12 cellular contexts compared by ENCODE assay signal in the genomic region with DNA sequence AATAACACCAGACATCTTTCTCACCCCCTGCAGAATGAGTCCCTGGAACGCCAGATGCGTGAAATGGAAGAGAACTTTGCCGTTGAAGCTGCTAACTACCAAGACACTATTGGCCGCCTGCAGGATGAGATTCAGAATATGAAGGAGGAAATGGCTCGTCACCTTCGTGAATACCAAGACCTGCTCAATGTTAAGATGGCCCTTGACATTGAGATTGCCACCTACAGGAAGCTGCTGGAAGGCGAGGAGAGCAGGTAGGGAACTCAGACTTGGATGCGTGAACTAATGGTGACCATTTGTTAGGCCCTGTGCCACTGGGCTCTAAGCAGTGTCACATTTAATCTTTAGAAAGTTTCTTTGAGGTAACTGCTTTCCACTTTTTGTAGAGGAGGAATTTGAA. TPM values are rescaled to one million over a fixed set of nuclear protein-coding genes. Genes with fewer than 3 reads are reported as not detected.
DNase-seq lines count a peak whose midpoint lies in the region; ATAC-seq, FAIRE-seq and TF ChIP-seq lines count a peak whose summit lies in the region.
"Had no signal": no experiment of that assay in that cellular context is flagged by ENCODE, and none has a peak within 500 bp of the region (broad histone marks: within the 10 kb centered on the region; RNA-seq: fewer than 3 reads in every experiment).

No MANE protein-coding gene starts in this region.

- peak; percentile 30 for TF ChIP-seq CTCF in fibroblast of the aortic adventitia (IDR thresholded peaks at IDR 0.05; ENCODE audit: insufficient read depth, low read length)
- TF ChIP-seq CTCF in testis (IDR thresholded peaks at IDR 0.05): no peak
- TF ChIP-seq CTCF in kidney (IDR thresholded peaks at IDR 0.05; ENCODE audit: borderline replicate concordance, extremely low read depth, insufficient read depth): no peak

- intact Hi-C loops in testis (cut with DNase I; ENCODE audit: low total_unique reads): no loop called here
- intact Hi-C loops in kidney (cut with DNase I): no loop called here

- H3K36me3 ChIP-seq in testis (ENCODE audit: low read depth, missing control alignments) (no peaks in the 10 kb centered on the region), kidney (ENCODE audit: control insufficient read depth in 1 of 2, insufficient read depth in 2 of 2, low read length in 2 of 2) (peaks cover 0 to 24% of the 10 kb centered on the region in 2 donors)

- H3K4me3 ChIP-seq in fibroblast of the aortic adventitia (ENCODE audit: low read depth, low read length): peak overlapping the region; percentile 98
- no peak overlapping the region for H3K4me3 ChIP-seq in testis
- no peak overlapping the region for H3K4me3 ChIP-seq in kidney (ENCODE audit: low read length in 2 of 2)

- H3K4me1 Mint-ChIP-seq in stimulated activated effector memory CD8-positive, alpha-beta T cell treated with anti-CD3 and anti-CD28 coated beads, Interleukin-12 subunit alpha, Interleukin-12 subunit beta, amount 100 ng/mL, for 72 hours: peaks cover 38% of the 10 kb centered on the region

- 74 to 77% methylated on average over 8 of the region's 8 CpGs for WGBS in testis, 2 donors

- no peaks in the 10 kb centered on the region for H3K27me3 ChIP-seq in testis

- peak overlapping the region; percentile 53 for H3K4me3 Mint-ChIP-seq in stimulated activated effector memory CD8-positive, alpha-beta T cell treated with anti-CD3 and anti-CD28 coated beads, Interleukin-12 subunit alpha, Interleukin-12 subunit beta, amount 100 ng/mL, for 72 hours

- DNase-seq in DMS53 (lab: John Stamatoyannopoulos, UW) (peak; percentile 31), DMS53 treated with DMSO at 0.1 percent for 48 hours (lab: John Stamatoyannopoulos, UW; ENCODE audit: unreplicated experiment) (no peak), RPMI7951 (ENCODE audit: low read depth) (peak; percentile 60), fibroblast of the aortic adventitia (ENCODE audit: low read depth) (peak; percentile 32), testis (no peak), kidney (no peak)
- DNase-seq in stimulated activated effector memory CD8-positive, alpha-beta T cell treated with anti-CD3 and anti-CD28 coated beads, Interleukin-12 subunit alpha, Interleukin-12 subunit beta, amount 100 ng/mL, for 72 hours (ENCODE audit: low spot score in 2 of 2): no peak
- DNase-seq: 8988T; NCI-H1436; stimulated activated CD4-positive, alpha-beta T cell treated with anti-CD3 and anti-CD28 coated beads, Interleukin-4, amount 100 ng/mL, for 4 hours had no signal

- FAIRE-seq in kidney (lab: Jason Lieb, UNC): no peak

- peak overlapping the region in 1 of 2 donors; percentile 23 for H3K27ac ChIP-seq in testis
- H3K27ac ChIP-seq in kidney (ENCODE audit: low read depth in 2 of 2, low read length in 2 of 2): no peak overlapping the region

- peak overlapping the region; percentile 88 for H3K27ac Mint-ChIP-seq in stimulated activated effector memory CD8-positive, alpha-beta T cell treated with anti-CD3 and anti-CD28 coated beads, Interleukin-12 subunit alpha, Interleukin-12 subunit beta, amount 100 ng/mL, for 72 hours

- no peak for TF ChIP-seq POLR2A in testis (IDR thresholded peaks at IDR 0.05)

- H3K9ac ChIP-seq in kidney (ENCODE audit: low read length in 2 of 2): no peak overlapping the region

- ATAC-seq in stimulated activated effector memory CD8-positive, alpha-beta T cell treated with anti-CD3 and anti-CD28 coated beads, Interleukin-12 subunit alpha, Interleukin-12 subunit beta, amount 100 ng/mL, for 72 hours: no peak
- ATAC-seq in GM19324 (IDR thresholded peaks at IDR 0.05; ENCODE audit: low FRiP score, unreplicated experiment): no peak
- ATAC-seq: activated naive CD4-positive, alpha-beta T cell treated with anti-CD3 and anti-CD28 coated beads, Interleukin-2, amount 50 U/mL, for 72 hours had no signal

- peaks cover 36% of the 10 kb centered on the region for H3K4me1 ChIP-seq in testis
- H3K4me1 ChIP-seq in kidney (ENCODE audit: control insufficient read depth in 1 of 2, insufficient read depth in 1 of 2, low read depth in 1 of 2, low read length in 2 of 2): peaks cover 0 to under 1% of the 10 kb centered on the region in 2 donors

- H3K36me3 Mint-ChIP-seq in stimulated activated effector memory CD8-positive, alpha-beta T cell treated with anti-CD3 and anti-CD28 coated beads, Interleukin-12 subunit alpha, Interleukin-12 subunit beta, amount 100 ng/mL, for 72 hours: peaks cover 89% of the 10 kb centered on the region

- H3K9me3 ChIP-seq in testis: no peaks in the 10 kb centered on the region
- no peaks in the 10 kb centered on the region for H3K9me3 ChIP-seq in kidney (ENCODE audit: control insufficient read depth in 1 of 2, low read length in 2 of 2)

- H3K9me3 Mint-ChIP-seq in stimulated activated effector memory CD8-positive, alpha-beta T cell treated with anti-CD3 and anti-CD28 coated beads, Interleukin-12 subunit alpha, Interleukin-12 subunit beta, amount 100 ng/mL, for 72 hours: no peaks in the 10 kb centered on the region
- H3K9me3 Mint-ChIP-seq: activated naive CD4-positive, alpha-beta T cell treated with anti-CD3 and anti-CD28 coated beads, Interleukin-2, amount 50 U/mL, for 72 hours had no signal

RNA-seq across cellular contexts. Expression of gene VIM, which starts 7.1 kb away (rescaled TPM):
- 11,641 and 12,249 TPM in 2 replicates for total RNA-seq in RPMI7951 (2014; rRNA removed; shearing (Covaris generic))
- total RNA-seq in fibroblast of the aortic adventitia (ENCODE audit: low replicate concordance) (10,091 and 12,680 TPM in 2 replicates), testis (1,000 to 10,000 TPM in 1 of 2 donors, 100 to 1,000 TPM in 1; 758 to 1,483 TPM), kidney (1,044 TPM)
- polyA plus RNA-seq in testis (ENCODE audit: insufficient read depth, low read depth, low replicate concordance) (938 TPM), kidney (ENCODE audit: insufficient read depth, low read depth, low replicate concordance) (403 TPM)

RNA-seq across cellular contexts. Expression of gene TRDMT1, which starts 33.7 kb away (rescaled TPM):
- total RNA-seq in RPMI7951 (2014; rRNA removed; shearing (Covaris generic)): 9.9 and 18.1 TPM in 2 replicates
- 11.9 and 19.1 TPM in 2 replicates for total RNA-seq in fibroblast of the aortic adventitia (ENCODE audit: low replicate concordance)
- total RNA-seq in testis: 10 to 100 TPM in 1 of 2 donors, 1 to 10 TPM in 1; 9.7 to 12.1 TPM
- polyA plus RNA-seq in testis (ENCODE audit: insufficient read depth, low read depth, low replicate concordance): 6.9 TPM
- 11.0 TPM for total RNA-seq in kidney
- polyA plus RNA-seq in kidney (ENCODE audit: insufficient read depth, low read depth, low replicate concordance): 2.0 TPM

Comparison
In these comparisons a context has a peak if more than half of its experiments do, and no peak if none do; other contexts are left out.
1. DNase-seq: peak in DMS53 (single experiment), RPMI7951 (single experiment) and fibroblast of the aortic adventitia (single experiment); none in DMS53 treated with DMSO at 0.1 percent for 48 hours (single experiment), stimulated activated effector memory CD8-positive, alpha-beta T cell treated with anti-CD3 and anti-CD28 coated beads, Interleukin-12 subunit alpha, Interleukin-12 subunit beta, amount 100 ng/mL, for 72 hours (0 of 2), testis (single experiment) and kidney (single experiment).